In the genomic region with DNA sequence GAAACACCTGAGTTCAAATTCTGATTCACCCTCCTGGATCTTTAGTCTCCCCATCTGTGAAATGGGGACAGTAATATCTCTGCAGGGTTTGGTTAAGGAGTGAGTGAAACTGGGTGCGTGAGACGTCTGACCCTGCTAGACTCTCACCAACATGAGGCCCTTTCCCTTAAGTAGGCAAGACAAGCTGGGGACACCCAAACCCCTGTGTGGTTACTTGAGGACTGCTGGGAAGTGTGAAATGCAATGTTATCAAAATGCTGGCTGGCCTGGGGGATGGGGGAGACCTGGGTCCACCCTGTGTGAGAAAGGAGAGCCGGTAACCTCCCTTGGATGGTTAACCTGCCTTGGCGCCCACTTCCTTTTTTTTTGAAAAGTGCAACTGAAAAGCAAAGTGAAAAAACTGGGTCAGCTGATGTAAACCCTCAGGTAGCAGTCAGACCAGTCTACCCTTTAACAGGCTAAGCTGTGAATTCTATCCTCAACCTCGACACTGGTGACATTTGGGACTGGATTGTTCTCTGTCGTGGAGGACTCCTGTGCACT, we compare ENCODE assay signal across 10 cellular contexts.
A peak's percentile ranks its signal among the peaks of the same experiment; 100 is the strongest.
DNase-seq lines count a peak whose midpoint lies in the region; ATAC-seq and TF ChIP-seq lines count a peak whose summit lies in the region.
"Had no signal": no experiment of that assay in that cellular context is flagged by ENCODE, and none has a peak within 500 bp of the region (broad histone marks: within the 10 kb centered on the region; RNA-seq: fewer than 3 reads in every experiment).

No MANE protein-coding gene starts in this region.

- H3K36me3 Mint-ChIP-seq in CD14-positive monocyte, result peaks cover 86 to 94% of the 10 kb centered on the region in 2 donors
- peaks cover 84% of the 10 kb centered on the region for H3K36me3 Mint-ChIP-seq in activated CD4-positive, alpha-beta memory T cell treated with anti-CD3 and anti-CD28 coated beads, Interleukin-2, amount 10 ng/mL, durations not matched to agents 7 days and 5 days (ENCODE audit: low read depth)

- ATAC-seq in GM19035 (IDR thresholded peaks at IDR 0.05; ENCODE audit: unreplicated experiment) (peak; percentile 90), HG02973 (IDR thresholded peaks at IDR 0.05; ENCODE audit: unreplicated experiment) (peak; percentile 82)

- POLR2A ChIA-PET in activated CD4-positive, alpha-beta memory T cell treated with anti-CD3 and anti-CD28 coated beads, Interleukin-2, amount 10 ng/mL, durations not matched to agents 7 days and 5 days (lab: Charles Lee), result interaction anchor here (0.6 to 1.7 kb wide), 18 partner anchors 8 to 98 kb away, joined by 3 to 13 read pairs (median 3); a partner anchor contains a TSS

- H3K27ac Mint-ChIP-seq in CD14-positive monocyte, result peak overlapping the region in 5 of 7 donors; percentile 10 to 75 (median 44)
- H3K27ac Mint-ChIP-seq in activated CD4-positive, alpha-beta memory T cell treated with anti-CD3 and anti-CD28 coated beads, Interleukin-2, amount 10 ng/mL, durations not matched to agents 7 days and 5 days, result peak overlapping the region; percentile 92

- no peaks in the 10 kb centered on the region for H3K27me3 Mint-ChIP-seq in CD14-positive monocyte (ENCODE audit: low read depth in 3 of 3)
- H3K27me3 Mint-ChIP-seq in activated CD4-positive, alpha-beta memory T cell treated with anti-CD3 and anti-CD28 coated beads, Interleukin-2, amount 10 ng/mL, durations not matched to agents 7 days and 5 days, result no peaks in the 10 kb centered on the region

- CTCF ChIA-PET in activated CD4-positive, alpha-beta memory T cell treated with anti-CD3 and anti-CD28 coated beads, Interleukin-2, amount 10 ng/mL, durations not matched to agents 7 days and 5 days (lab: Charles Lee), result interaction anchor here (0.8 to 1.1 kb wide), 2 partner anchors 56 to 89 kb away, joined by 3 to 6 read pairs; no protein-coding TSS in a partner anchor

- no peak for TF ChIP-seq CTCF in CD14-positive monocyte (IDR thresholded peaks at IDR 0.05)

- DNase-seq in CD14-positive monocyte (ENCODE audit: low spot score), result no peak
- peak; percentile 73 for DNase-seq in activated CD4-positive, alpha-beta memory T cell treated with anti-CD3 and anti-CD28 coated beads, Interleukin-2, amount 10 ng/mL, durations not matched to agents 7 days and 5 days
- no peak for DNase-seq in NCI-H226
- DNase-seq in GOT3 (lab: John Stamatoyannopoulos, UW), result no peak
- no peak for DNase-seq in cortex of kidney (lab: John Stamatoyannopoulos, UW)
- no peak for DNase-seq in islet precursor cell
- DNase-seq: DMS79, NCI-H2081 treated with DMSO at 0.1 percent for 48 hours had no signal

- H3K4me3 Mint-ChIP-seq in CD14-positive monocyte, result no peak overlapping the region
- peak overlapping the region; percentile 46 for H3K4me3 Mint-ChIP-seq in activated CD4-positive, alpha-beta memory T cell treated with anti-CD3 and anti-CD28 coated beads, Interleukin-2, amount 10 ng/mL, durations not matched to agents 7 days and 5 days

- no peaks in the 10 kb centered on the region for H3K4me1 Mint-ChIP-seq in CD14-positive monocyte
- H3K4me1 Mint-ChIP-seq in activated CD4-positive, alpha-beta memory T cell treated with anti-CD3 and anti-CD28 coated beads, Interleukin-2, amount 10 ng/mL, durations not matched to agents 7 days and 5 days, result peaks cover 53% of the 10 kb centered on the region

- intact Hi-C loops in CD14-positive monocyte (cut with micrococcal nuclease), result no loop called here

- peaks cover 0 to 5% (median 0%) of the 10 kb centered on the region in 7 donors for H3K9me3 Mint-ChIP-seq in CD14-positive monocyte
- H3K9me3 Mint-ChIP-seq in activated CD4-positive, alpha-beta memory T cell treated with anti-CD3 and anti-CD28 coated beads, Interleukin-2, amount 10 ng/mL, durations not matched to agents 7 days and 5 days, result peaks cover 7% of the 10 kb centered on the region
